ENCODE assay signal across 1 cellular context in genomic region chr9:137607141-137607857, GRCh38.
TF ChIP-seq lines count a peak whose summit lies in the region.

No MANE protein-coding gene starts in this region.

TF ChIP-seq in HCT116, 20 proteins besides CTCF, POLR2A, EP300 and RAD21 (continued from another document):
- TF ChIP-seq ZBTB33 (IDR thresholded peaks at IDR 0.05; ENCODE audit: extremely low read depth, insufficient replicate concordance, low read length) (no peak), YY1 (IDR thresholded peaks at IDR 0.05; ENCODE audit: extremely low read depth, insufficient replicate concordance, low read depth, low read length) (no peak)
